Comparison of ENCODE assay signal across 8 cellular contexts in genomic region chr1:231419738-231420298, GRCh38. TPM values are rescaled to one million over a fixed set of nuclear protein-coding genes. Genes with fewer than 3 reads are reported as not detected.
DNase-seq lines count a peak whose midpoint lies in the region; ATAC-seq and TF ChIP-seq lines count a peak whose summit lies in the region.

No MANE protein-coding gene starts in this region.

- H3K36me3 ChIP-seq in iPS-15b (ENCODE audit: control insufficient read depth, insufficient read depth, low read length) (no peaks in the 10 kb centered on the region), stomach (no peaks in the 10 kb centered on the region)

- DNase-seq in DMS53 (lab: John Stamatoyannopoulos, UW) (peak; percentile 14), DMS53 treated with DMSO at 0.1 percent for 48 hours (lab: John Stamatoyannopoulos, UW; ENCODE audit: unreplicated experiment) (no peak), stomach (no peak), NCI-H345 (lab: John Stamatoyannopoulos, UW) (no peak)
- DNase-seq in activated CD4-positive, alpha-beta memory T cell treated with anti-CD3 and anti-CD28 coated beads for 36 hours, result peak; percentile 28

- H3K27ac ChIP-seq in stomach, result peak overlapping the region in 4 of 5 donors; percentile 97 to 99 (median 98)

- intact Hi-C loops in activated CD4-positive, alpha-beta memory T cell treated with anti-CD3 and anti-CD28 coated beads for 36 hours (cut with micrococcal nuclease), result loop anchor here (1.0 to 10.0 kb wide), 7 partner anchors 10 to 443 kb away; partner anchors contain the start of genes ARV1, GNPAT and TTC13
- intact Hi-C loops in stomach (cut with DNase I; ENCODE audit: low total_unique reads), result loop anchor here (10.0 kb wide), 1 partner anchor 65 kb away; no protein-coding TSS in a partner anchor

- H3K4me1 ChIP-seq in iPS-15b (ENCODE audit: control insufficient read depth, insufficient read depth, low read length) (peaks cover 2% of the 10 kb centered on the region), stomach (peaks cover 37 to 67% (median 50%) of the 10 kb centered on the region in 4 donors)

- CTCF ChIA-PET in activated CD4-positive, alpha-beta memory T cell treated with anti-CD3 and anti-CD28 coated beads for 36 hours (lab: Charles Lee), result interaction anchor here (0.8 to 2.5 kb wide), 5 partner anchors 9 to 82 kb away, joined by 3 to 6 read pairs (median 4); partner anchors contain the start of genes EXOC8 and SPRTN

- TF ChIP-seq CTCF in stomach (IDR thresholded peaks at IDR 0.05), result no peak

- H3K4me3 ChIP-seq in iPS-15b (ENCODE audit: low read depth, low read length) (peak overlapping the region; percentile 61), stomach (peak overlapping the region; percentile 77 to 86 (median 84))

- WGBS in stomach, 5 donors, result 5 to 9% (median 8%) methylated on average over 8 of the region's 8 CpGs

- H3K27ac Mint-ChIP-seq in activated CD4-positive, alpha-beta memory T cell treated with anti-CD3 and anti-CD28 coated beads for 36 hours, result peak overlapping the region; percentile 19

- H3K9ac ChIP-seq in iPS-15b (ENCODE audit: low read depth, low read length), result no peak overlapping the region

- H3K27me3 ChIP-seq in iPS-15b (ENCODE audit: control insufficient read depth, insufficient read depth, low read length) (peaks cover 54% of the 10 kb centered on the region), stomach (no peaks in the 10 kb centered on the region)

- no peak for TF ChIP-seq EP300 in stomach (IDR thresholded peaks at IDR 0.05)

- POLR2A ChIA-PET in activated CD4-positive, alpha-beta memory T cell treated with anti-CD3 and anti-CD28 coated beads for 36 hours (lab: Charles Lee), result interaction anchor here (2.5 kb wide), 1 partner anchor 82 kb away, joined by 9 read pairs; the partner anchor contains the start of genes EXOC8 and SPRTN

- H3K36me3 Mint-ChIP-seq in activated CD4-positive, alpha-beta memory T cell treated with anti-CD3 and anti-CD28 coated beads for 36 hours, result peaks cover 7% of the 10 kb centered on the region

- no peaks in the 10 kb centered on the region for H3K27me3 Mint-ChIP-seq in activated CD4-positive, alpha-beta memory T cell treated with anti-CD3 and anti-CD28 coated beads for 36 hours

- ATAC-seq in HG03045 (IDR thresholded peaks at IDR 0.05; ENCODE audit: unreplicated experiment), result no peak
- ATAC-seq in GM19035 (IDR thresholded peaks at IDR 0.05; ENCODE audit: unreplicated experiment), result no peak

- H3K4me1 Mint-ChIP-seq in activated CD4-positive, alpha-beta memory T cell treated with anti-CD3 and anti-CD28 coated beads for 36 hours (ENCODE audit: low read depth), result peaks cover 44% of the 10 kb centered on the region

- no peaks in the 10 kb centered on the region for H3K9me3 Mint-ChIP-seq in activated CD4-positive, alpha-beta memory T cell treated with anti-CD3 and anti-CD28 coated beads for 36 hours

- H3K9me3 ChIP-seq in iPS-15b (ENCODE audit: control insufficient read depth, insufficient read depth, low read length), result no peaks in the 10 kb centered on the region
- H3K9me3 ChIP-seq in stomach, result no peaks in the 10 kb centered on the region

- TF ChIP-seq POLR2A in stomach (IDR thresholded peaks at IDR 0.05), result no peak

- peak overlapping the region; percentile 84 for H3K4me3 Mint-ChIP-seq in activated CD4-positive, alpha-beta memory T cell treated with anti-CD3 and anti-CD28 coated beads for 36 hours

RNA-seq across cellular contexts. Expression of gene EGLN1, which starts 2.3 kb away (rescaled TPM):
- 10 to 100 TPM; 15.8 to 16.2 TPM for total RNA-seq in activated CD4-positive, alpha-beta memory T cell treated with anti-CD3 and anti-CD28 coated beads for 36 hours
- total RNA-seq in stomach, result 10 to 100 TPM; 10.3 to 43.0 (median 34.8) TPM
- polyA plus RNA-seq in stomach, result 10 to 100 TPM in 2 of 3 donors, 1 to 10 TPM in 1; 7.0 to 13.1 (median 10.4) TPM

Comparison
In these comparisons a context has a peak if more than half of its experiments do, and no peak if none do; other contexts are left out.
1. DNase-seq: peak in DMS53 (single experiment) and activated CD4-positive, alpha-beta memory T cell treated with anti-CD3 and anti-CD28 coated beads for 36 hours (single experiment); none in DMS53 treated with DMSO at 0.1 percent for 48 hours (single experiment), stomach (single experiment) and NCI-H345 (single experiment).